ENCODE assay signal across 8 cellular contexts in genomic region chr12:56684745-56685369, GRCh38. TPM values are rescaled to one million over a fixed set of nuclear protein-coding genes. Genes with fewer than 3 reads are reported as not detected.
A peak's percentile ranks its signal among the peaks of the same experiment; 100 is the strongest.
DNase-seq lines count a peak whose midpoint lies in the region; ATAC-seq, FAIRE-seq and TF ChIP-seq lines count a peak whose summit lies in the region.

No MANE protein-coding gene starts in this region.

- no peak for TF ChIP-seq RAD21 in HepG2 (CRISPR knock-in tag; IDR thresholded peaks at IDR 0.05)

- peak; percentile 56 for DNase-seq in activated CD8-positive, alpha-beta memory T cell treated with anti-CD3 and anti-CD28 coated beads for 24 hours
- no peak for DNase-seq in activated CD8-positive, alpha-beta memory T cell treated with anti-CD3 and anti-CD28 coated beads, Interleukin-2, amount 50 U/mL, for 4 hours
- peak in 1 of 2 donors; percentile 31 for DNase-seq in ascending aorta (ENCODE audit: low spot score in 2 of 2)
- no peak for DNase-seq in HepG2 (ENCODE audit: low spot score)
- DNase-seq in tibial artery, result no peak
- no peak for DNase-seq in RKO (ENCODE audit: low spot score)

- H3K4me3 ChIP-seq in ascending aorta (peak overlapping the region; percentile 35 to 87), HepG2 (replicated peaks in 1 of 3; ENCODE audit: insufficient read depth in 1 of 3, low read depth in 2 of 3, low read length in 3 of 3) (peak overlapping the region; percentile 66 to 98 (median 96)), tibial artery (peak overlapping the region; percentile 29 to 80)

- no peak for TF ChIP-seq POLR2A in HepG2 (IDR thresholded peaks at IDR 0.05; ENCODE audit: insufficient read depth in 1 of 2, low read depth in 2 of 2, low read length in 2 of 2)

- intact Hi-C loops in ascending aorta (cut with DNase I), result no loop called here
- intact Hi-C loops in HepG2 (cut with micrococcal nuclease; ENCODE audit: unreplicated experiment), result loop anchor here (2.0 kb wide), 1 partner anchor 40 kb away; the partner anchor contains the start of gene ATP5F1B
- intact Hi-C loops in tibial artery (cut with DNase I; ENCODE audit: low total_unique reads), result loop anchor here (5.0 kb wide), 1 partner anchor 38 kb away; the partner anchor contains the start of gene ATP5F1B

- H3K9ac ChIP-seq in HepG2 (ENCODE audit: insufficient read depth, low read depth, low read length), result peak overlapping the region; percentile 100

- TF ChIP-seq CTCF in ascending aorta (IDR thresholded peaks at IDR 0.05) (no peak), HepG2 (CRISPR knock-in tag; IDR thresholded peaks at IDR 0.05) (no peak), tibial artery (IDR thresholded peaks at IDR 0.05) (no peak)

- peaks cover 13 to 28% of the 10 kb centered on the region in 2 donors for H3K4me1 ChIP-seq in ascending aorta
- H3K4me1 ChIP-seq in HepG2 (ENCODE audit: insufficient read depth, low read length), result peaks cover 48% of the 10 kb centered on the region
- peaks cover 0 to 79% (median 28%) of the 10 kb centered on the region in 4 donors for H3K4me1 ChIP-seq in tibial artery

- BruUV-seq in HepG2 (replicated peaks; lab: Mats Ljungman, UMichigan), result no TSS peak

- CTCF ChIA-PET in HepG2 (lab: Yijun Ruan, JAX; ENCODE audit: low intra/inter-chr PET ratio, low total read pairs), result no interaction called here

- TF ChIP-seq EP300 in HepG2 (IDR thresholded peaks at IDR 0.05; ENCODE audit: low read depth in 2 of 2, low read length in 2 of 2) (no peak), HepG2 (CRISPR knock-in tag; IDR thresholded peaks at IDR 0.05; ENCODE audit: borderline replicate concordance) (no peak)

- POLR2A ChIA-PET in HepG2 (lab: Yijun Ruan, JAX), result interaction anchor here (1.2 to 3.3 kb wide), 4 partner anchors 15 to 48 kb away, joined by 3 to 18 read pairs (median 6); partner anchors contain the start of genes ATP5F1B and NACA

- peaks cover 53% of the 10 kb centered on the region for H4K20me1 ChIP-seq in HepG2 (ENCODE audit: insufficient read depth, low read length)

- H3K27me3 ChIP-seq in ascending aorta (no peaks in the 10 kb centered on the region), HepG2 (ENCODE audit: control insufficient read depth in 1 of 2, insufficient read depth in 2 of 2, low read length in 2 of 2) (no peaks in the 10 kb centered on the region; a peak in 1 of 5 replicates), tibial artery (no peaks in the 10 kb centered on the region)

- H3K36me3 ChIP-seq in ascending aorta (peaks cover 0 to 6% of the 10 kb centered on the region in 2 donors), HepG2 (replicated peaks in 1 of 2; ENCODE audit: control insufficient read depth in 1 of 2, insufficient read depth in 2 of 2, low read length in 2 of 2) (peaks cover 6 to 11% of the 10 kb centered on the region in 2 experiments; a peak in 3 of 5 replicates), tibial artery (no peaks in the 10 kb centered on the region)

- H3K9me3 ChIP-seq in ascending aorta (no peaks in the 10 kb centered on the region), HepG2 (ENCODE audit: low read length) (no peaks in the 10 kb centered on the region), tibial artery (no peaks in the 10 kb centered on the region)

- H3K27ac ChIP-seq in ascending aorta, result peak overlapping the region; percentile 57 to 99
- H3K27ac ChIP-seq in HepG2 (ENCODE audit: extremely low read length, insufficient read depth, low read length), result peak overlapping the region; percentile 99
- peak overlapping the region in 1 of 2 donors; percentile 100 for H3K27ac ChIP-seq in tibial artery

- WGBS in HepG2 (ENCODE audit: low lambda C conversion rate), result 5% methylated on average over 8 of the region's 8 CpGs

- peaks cover 76% of the 10 kb centered on the region for H3K79me2 ChIP-seq in HepG2 (ENCODE audit: insufficient read depth, low read length)

- peak overlapping the region; percentile 78 for H3K4me2 ChIP-seq in HepG2 (ENCODE audit: low read depth, low read length)

- in situ Hi-C loops in HepG2 (cut with HindIII; ENCODE audit: extremely low pct_ligation_motif_present, low pct_unique_long_range_greater_than_20kb), result loop anchor here (5.0 kb wide), 1 partner anchor 42 kb away; the partner anchor contains the start of gene NACA

- no peak overlapping the region for H2AFZ ChIP-seq in HepG2 (ENCODE audit: low read length)

- FAIRE-seq in HepG2 (lab: Jason Lieb, UNC), result no peak

- ATAC-seq in HepG2 (no peak), GM19328 (IDR thresholded peaks at IDR 0.05; ENCODE audit: unreplicated experiment) (no peak), GM19455 (IDR thresholded peaks at IDR 0.05; ENCODE audit: unreplicated experiment) (no peak)

RNA-seq across cellular contexts. Expression of gene PTGES3, which starts 3.2 kb away (rescaled TPM):
- 62.2 TPM for total RNA-seq in ascending aorta
- 159 and 290 TPM in 2 replicates for total RNA-seq in HepG2 (2016; rRNA removed; fragmentation: Illumina TruSeq; extraction: Trizol)
- total RNA-seq in HepG2 (2016; cell fraction: cytosol; rRNA removed; fragmentation: Illumina TruSeq; extraction: Trizol; ENCODE audit: low read depth), result 36.7 and 44.1 TPM in 2 replicates
- total RNA-seq in HepG2 (2016; cell fraction: insoluble cytoplasmic fraction; rRNA removed; fragmentation: Illumina TruSeq; extraction: Trizol), result 170 and 269 TPM in 2 replicates
- total RNA-seq in HepG2 (2016; cell fraction: membrane; rRNA removed; fragmentation: Illumina TruSeq; extraction: Trizol), result 155 and 168 TPM in 2 replicates
- total RNA-seq in HepG2 (2016; cell fraction: nucleus; rRNA removed; fragmentation: Illumina TruSeq; extraction: Trizol), result 118 and 124 TPM in 2 replicates
- 43.7 and 54.4 TPM in 2 replicates for polyA plus RNA-seq in HepG2 (2011; rRNA removed)
- 23.9 and 37.8 TPM in 2 replicates for polyA plus RNA-seq in HepG2 (2011; cell fraction: cytosol; rRNA removed)
- 16.1 and 21.1 TPM in 2 replicates for polyA plus RNA-seq in HepG2 (2011; cell fraction: nucleus; rRNA removed)
- polyA plus RNA-seq in HepG2 (2012), result 244 and 265 TPM in 2 replicates
- 58.0 and 58.7 TPM in 2 replicates for polyA plus RNA-seq in HepG2 (2016; cell fraction: cytosol; fragmentation: Illumina TruSeq; extraction: Trizol; ENCODE audit: low read depth)
- polyA plus RNA-seq in HepG2 (2016; cell fraction: insoluble cytoplasmic fraction; fragmentation: Illumina TruSeq; extraction: Trizol; ENCODE audit: low read depth), result 452 and 465 TPM in 2 replicates
- 140 and 145 TPM in 2 replicates for polyA plus RNA-seq in HepG2 (2016; cell fraction: membrane; fragmentation: Illumina TruSeq; extraction: Trizol; ENCODE audit: low read depth)
- polyA plus RNA-seq in HepG2 (2016; cell fraction: nucleus; fragmentation: Illumina TruSeq; extraction: Trizol; ENCODE audit: insufficient read depth, low read depth), result 228 and 240 TPM in 2 replicates
- polyA minus RNA-seq in HepG2 (2011; rRNA and poly(A)+ RNA removed; ENCODE audit: low replicate concordance), result 15.3 and 29.9 TPM in 2 replicates
- 57.2 and 64.6 TPM in 2 replicates for polyA minus RNA-seq in HepG2 (2011; cell fraction: cytosol; rRNA and poly(A)+ RNA removed)
- 23.0 and 29.1 TPM in 2 replicates for polyA minus RNA-seq in HepG2 (2011; cell fraction: nucleus; rRNA and poly(A)+ RNA removed)

RNA-seq across cellular contexts. Expression of gene ATP5F1B, which starts 39.1 kb away (rescaled TPM):
- total RNA-seq in ascending aorta (197 TPM), HepG2 (2016; rRNA removed; fragmentation: Illumina TruSeq; extraction: Trizol) (1,051 and 1,399 TPM in 2 replicates)
- 224 and 228 TPM in 2 replicates for total RNA-seq in HepG2 (2016; cell fraction: cytosol; rRNA removed; fragmentation: Illumina TruSeq; extraction: Trizol; ENCODE audit: low read depth)
- 1,021 and 1,411 TPM in 2 replicates for total RNA-seq in HepG2 (2016; cell fraction: insoluble cytoplasmic fraction; rRNA removed; fragmentation: Illumina TruSeq; extraction: Trizol)
- 344 and 367 TPM in 2 replicates for total RNA-seq in HepG2 (2016; cell fraction: membrane; rRNA removed; fragmentation: Illumina TruSeq; extraction: Trizol)
- 359 and 382 TPM in 2 replicates for total RNA-seq in HepG2 (2016; cell fraction: nucleus; rRNA removed; fragmentation: Illumina TruSeq; extraction: Trizol)
- polyA plus RNA-seq in HepG2 (2011; rRNA removed), result 985 and 1,180 TPM in 2 replicates
- 961 and 1,057 TPM in 2 replicates for polyA plus RNA-seq in HepG2 (2011; cell fraction: cytosol; rRNA removed)
- polyA plus RNA-seq in HepG2 (2011; cell fraction: nucleus; rRNA removed), result 521 and 614 TPM in 2 replicates
- 690 and 871 TPM in 2 replicates for polyA plus RNA-seq in HepG2 (2012)
- polyA plus RNA-seq in HepG2 (2016; cell fraction: cytosol; fragmentation: Illumina TruSeq; extraction: Trizol; ENCODE audit: low read depth), result 156 and 174 TPM in 2 replicates
- polyA plus RNA-seq in HepG2 (2016; cell fraction: insoluble cytoplasmic fraction; fragmentation: Illumina TruSeq; extraction: Trizol; ENCODE audit: low read depth), result 1,081 and 1,136 TPM in 2 replicates
- polyA plus RNA-seq in HepG2 (2016; cell fraction: membrane; fragmentation: Illumina TruSeq; extraction: Trizol; ENCODE audit: low read depth), result 252 and 280 TPM in 2 replicates
- 530 and 544 TPM in 2 replicates for polyA plus RNA-seq in HepG2 (2016; cell fraction: nucleus; fragmentation: Illumina TruSeq; extraction: Trizol; ENCODE audit: insufficient read depth, low read depth)
- 2,113 and 3,228 TPM in 2 replicates for polyA minus RNA-seq in HepG2 (2011; rRNA and poly(A)+ RNA removed; ENCODE audit: low replicate concordance)
- polyA minus RNA-seq in HepG2 (2011; cell fraction: cytosol; rRNA and poly(A)+ RNA removed), result 569 and 591 TPM in 2 replicates
- polyA minus RNA-seq in HepG2 (2011; cell fraction: nucleus; rRNA and poly(A)+ RNA removed), result 160 and 202 TPM in 2 replicates

RNA-seq across cellular contexts. Expression of gene NACA, which starts 40.2 kb away (rescaled TPM):
- total RNA-seq in ascending aorta (490 TPM), HepG2 (2016; rRNA removed; fragmentation: Illumina TruSeq; extraction: Trizol) (1,700 and 2,295 TPM in 2 replicates)
- total RNA-seq in HepG2 (2016; cell fraction: cytosol; rRNA removed; fragmentation: Illumina TruSeq; extraction: Trizol; ENCODE audit: low read depth), result 1,346 and 1,631 TPM in 2 replicates
- 1,693 and 2,342 TPM in 2 replicates for total RNA-seq in HepG2 (2016; cell fraction: insoluble cytoplasmic fraction; rRNA removed; fragmentation: Illumina TruSeq; extraction: Trizol)
- 2,301 and 2,703 TPM in 2 replicates for total RNA-seq in HepG2 (2016; cell fraction: membrane; rRNA removed; fragmentation: Illumina TruSeq; extraction: Trizol)
- total RNA-seq in HepG2 (2016; cell fraction: nucleus; rRNA removed; fragmentation: Illumina TruSeq; extraction: Trizol), result 536 and 558 TPM in 2 replicates
- polyA plus RNA-seq in HepG2 (2011; rRNA removed), result 688 and 799 TPM in 2 replicates
- 537 and 762 TPM in 2 replicates for polyA plus RNA-seq in HepG2 (2011; cell fraction: cytosol; rRNA removed)
- 98.1 and 131 TPM in 2 replicates for polyA plus RNA-seq in HepG2 (2011; cell fraction: nucleus; rRNA removed)
- polyA plus RNA-seq in HepG2 (2012), result 1,697 and 1,960 TPM in 2 replicates
- 1,551 and 1,609 TPM in 2 replicates for polyA plus RNA-seq in HepG2 (2016; cell fraction: cytosol; fragmentation: Illumina TruSeq; extraction: Trizol; ENCODE audit: low read depth)
- polyA plus RNA-seq in HepG2 (2016; cell fraction: insoluble cytoplasmic fraction; fragmentation: Illumina TruSeq; extraction: Trizol; ENCODE audit: low read depth), result 1,930 and 2,097 TPM in 2 replicates
- polyA plus RNA-seq in HepG2 (2016; cell fraction: membrane; fragmentation: Illumina TruSeq; extraction: Trizol; ENCODE audit: low read depth), result 2,028 and 2,269 TPM in 2 replicates
- polyA plus RNA-seq in HepG2 (2016; cell fraction: nucleus; fragmentation: Illumina TruSeq; extraction: Trizol; ENCODE audit: insufficient read depth, low read depth), result 833 and 868 TPM in 2 replicates
- polyA minus RNA-seq in HepG2 (2011; rRNA and poly(A)+ RNA removed; ENCODE audit: low replicate concordance), result 250 and 557 TPM in 2 replicates
- polyA minus RNA-seq in HepG2 (2011; cell fraction: cytosol; rRNA and poly(A)+ RNA removed), result 139 and 145 TPM in 2 replicates
- 70.6 and 115 TPM in 2 replicates for polyA minus RNA-seq in HepG2 (2011; cell fraction: nucleus; rRNA and poly(A)+ RNA removed)

RNA-seq across cellular contexts. Expression of gene BAZ2A, which starts 54.7 kb away (rescaled TPM):
- total RNA-seq in ascending aorta, result 118 TPM
- 21.8 and 25.5 TPM in 2 replicates for total RNA-seq in HepG2 (2016; rRNA removed; fragmentation: Illumina TruSeq; extraction: Trizol)
- 7.5 and 9.3 TPM in 2 replicates for total RNA-seq in HepG2 (2016; cell fraction: cytosol; rRNA removed; fragmentation: Illumina TruSeq; extraction: Trizol; ENCODE audit: low read depth)
- 19.6 and 20.3 TPM in 2 replicates for total RNA-seq in HepG2 (2016; cell fraction: insoluble cytoplasmic fraction; rRNA removed; fragmentation: Illumina TruSeq; extraction: Trizol)
- 10.4 and 11.5 TPM in 2 replicates for total RNA-seq in HepG2 (2016; cell fraction: membrane; rRNA removed; fragmentation: Illumina TruSeq; extraction: Trizol)
- 26.9 and 27.3 TPM in 2 replicates for total RNA-seq in HepG2 (2016; cell fraction: nucleus; rRNA removed; fragmentation: Illumina TruSeq; extraction: Trizol)
- 63.5 and 73.5 TPM in 2 replicates for polyA plus RNA-seq in HepG2 (2011; rRNA removed)
- 26.0 and 27.6 TPM in 2 replicates for polyA plus RNA-seq in HepG2 (2011; cell fraction: cytosol; rRNA removed)
- polyA plus RNA-seq in HepG2 (2011; cell fraction: nucleus; rRNA removed), result 119 and 134 TPM in 2 replicates
- 46.0 and 50.1 TPM in 2 replicates for polyA plus RNA-seq in HepG2 (2012)
- polyA plus RNA-seq in HepG2 (2016; cell fraction: cytosol; fragmentation: Illumina TruSeq; extraction: Trizol; ENCODE audit: low read depth), result 0.96 and 1.7 TPM in 2 replicates
- polyA plus RNA-seq in HepG2 (2016; cell fraction: insoluble cytoplasmic fraction; fragmentation: Illumina TruSeq; extraction: Trizol; ENCODE audit: low read depth), result 18.5 and 25.0 TPM in 2 replicates
- polyA plus RNA-seq in HepG2 (2016; cell fraction: membrane; fragmentation: Illumina TruSeq; extraction: Trizol; ENCODE audit: low read depth), result 4.6 and 4.7 TPM in 2 replicates
- 52.0 and 52.8 TPM in 2 replicates for polyA plus RNA-seq in HepG2 (2016; cell fraction: nucleus; fragmentation: Illumina TruSeq; extraction: Trizol; ENCODE audit: insufficient read depth, low read depth)
- 99.4 and 117 TPM in 2 replicates for polyA minus RNA-seq in HepG2 (2011; rRNA and poly(A)+ RNA removed; ENCODE audit: low replicate concordance)
- polyA minus RNA-seq in HepG2 (2011; cell fraction: cytosol; rRNA and poly(A)+ RNA removed), result 47.0 and 52.8 TPM in 2 replicates
- 86.6 and 108 TPM in 2 replicates for polyA minus RNA-seq in HepG2 (2011; cell fraction: nucleus; rRNA and poly(A)+ RNA removed)
